Comparison of ENCODE assay signal across 17 cellular contexts in genomic region chr14:99740411-99740810, GRCh38. TPM values are rescaled to one million over a fixed set of nuclear protein-coding genes. Genes with fewer than 3 reads are reported as not detected.
"Had no signal": no experiment of that assay in that cellular context is flagged by ENCODE, and none has a peak within 500 bp of the region (broad histone marks: within the 10 kb centered on the region; RNA-seq: fewer than 3 reads in every experiment).

No MANE protein-coding gene starts in this region.

- H3K9me3 ChIP-seq: right lobe of liver, tibial artery had no signal

- H3K4me1 ChIP-seq: right lobe of liver had no signal

- H3K4me3 ChIP-seq: hepatocyte, right lobe of liver, tibial artery had no signal

- DNase-seq: activated CD4-positive, alpha-beta T cell treated with anti-CD3 and anti-CD28 coated beads, Interleukin-2, amount 10 ng/mL, durations not matched to agents 24 days and 14 days; activated CD8-positive, alpha-beta memory T cell treated with anti-CD3 and anti-CD28 coated beads for 24 hours; activated naive CD4-positive, alpha-beta T cell; activated naive CD8-positive, alpha-beta T cell treated with anti-CD3 and anti-CD28 coated beads, Interleukin-2, amount 10 ng/mL, durations not matched to agents 7 days and 5 days; brain microvascular endothelial cell; effector CD8-positive, alpha-beta T cell; islet precursor cell; mesenchymal stem cell; natural killer cell; right lobe of liver; stimulated activated CD4-positive, alpha-beta T cell treated with anti-CD3 and anti-CD28 coated beads, Interleukin-1b, Interleukin-23, amount 100 ng/mL, for 48 hours; T-helper 2 cell; tibial artery had no signal

- H3K27ac ChIP-seq: brain microvascular endothelial cell, hepatocyte, right lobe of liver, tibial artery had no signal

- ATAC-seq: left lobe of liver, natural killer cell, WTC11 had no signal

- H3K4me2 ChIP-seq: hepatocyte had no signal

- H2AFZ ChIP-seq: hepatocyte had no signal

- H3K4me3 Mint-ChIP-seq: activated CD4-positive, alpha-beta T cell treated with anti-CD3 and anti-CD28 coated beads, Interleukin-2, amount 10 ng/mL, durations not matched to agents 24 days and 14 days; activated naive CD8-positive, alpha-beta T cell treated with anti-CD3 and anti-CD28 coated beads, Interleukin-2, amount 10 ng/mL, durations not matched to agents 7 days and 5 days; activated T-helper 1 cell treated with anti-CD3 and anti-CD28 coated beads, Interleukin-12 subunit alpha, Interleukin-12 subunit beta, Interleukin-2, Interleukin-4 antibody, amounts not matched to agents 30 ng/mL and 10 ng/mL and 1 ng/mL, durations not matched to agents 14 hours and 24 hours and 36 hours; natural killer cell; WTC11 had no signal

- H3K4me1 Mint-ChIP-seq: activated CD4-positive, alpha-beta T cell treated with anti-CD3 and anti-CD28 coated beads, Interleukin-2, amount 10 ng/mL, durations not matched to agents 24 days and 14 days; activated naive CD8-positive, alpha-beta T cell treated with anti-CD3 and anti-CD28 coated beads, Interleukin-2, amount 10 ng/mL, durations not matched to agents 7 days and 5 days; natural killer cell had no signal

- H3K9me3 Mint-ChIP-seq: activated CD4-positive, alpha-beta T cell treated with anti-CD3 and anti-CD28 coated beads, Interleukin-2, amount 10 ng/mL, durations not matched to agents 24 days and 14 days; activated naive CD8-positive, alpha-beta T cell treated with anti-CD3 and anti-CD28 coated beads, Interleukin-2, amount 10 ng/mL, durations not matched to agents 7 days and 5 days; activated T-helper 1 cell treated with anti-CD3 and anti-CD28 coated beads, Interleukin-12 subunit alpha, Interleukin-12 subunit beta, Interleukin-2, Interleukin-4 antibody, amounts not matched to agents 30 ng/mL and 10 ng/mL and 1 ng/mL, durations not matched to agents 14 hours and 24 hours and 36 hours; natural killer cell; WTC11 had no signal

- H3K36me3 ChIP-seq: brain microvascular endothelial cell, right lobe of liver, tibial artery had no signal

- H3K27me3 ChIP-seq: brain microvascular endothelial cell, hepatocyte, right lobe of liver, tibial artery had no signal

- H3K36me3 Mint-ChIP-seq: activated naive CD8-positive, alpha-beta T cell treated with anti-CD3 and anti-CD28 coated beads, Interleukin-2, amount 10 ng/mL, durations not matched to agents 7 days and 5 days; natural killer cell; WTC11 had no signal

- H3K27ac Mint-ChIP-seq: activated CD4-positive, alpha-beta T cell treated with anti-CD3 and anti-CD28 coated beads, Interleukin-2, amount 10 ng/mL, durations not matched to agents 24 days and 14 days; activated naive CD8-positive, alpha-beta T cell treated with anti-CD3 and anti-CD28 coated beads, Interleukin-2, amount 10 ng/mL, durations not matched to agents 7 days and 5 days; activated T-helper 1 cell treated with anti-CD3 and anti-CD28 coated beads, Interleukin-12 subunit alpha, Interleukin-12 subunit beta, Interleukin-2, Interleukin-4 antibody, amounts not matched to agents 30 ng/mL and 10 ng/mL and 1 ng/mL, durations not matched to agents 14 hours and 24 hours and 36 hours; natural killer cell; WTC11 had no signal

RNA-seq across cellular contexts. Expression of gene EML1, which starts 52.8 kb away (rescaled TPM):
- total RNA-seq: natural killer cell had no signal

RNA-seq across cellular contexts. Expression of gene CYP46A1, which starts 56.3 kb away (rescaled TPM):
- total RNA-seq: activated T-helper 1 cell treated with anti-CD3 and anti-CD28 coated beads, Interleukin-12 subunit alpha, Interleukin-12 subunit beta, Interleukin-2, Interleukin-4 antibody, amounts not matched to agents 30 ng/mL and 10 ng/mL and 1 ng/mL, durations not matched to agents 14 hours and 24 hours and 36 hours had no signal
